Comparison of ENCODE assay signal across 10 cellular contexts in genomic region chr19:19388568-19389555, GRCh38. TPM values are rescaled to one million over a fixed set of nuclear protein-coding genes. Genes with fewer than 3 reads are reported as not detected.
DNase-seq lines count a peak whose midpoint lies in the region; ATAC-seq and TF ChIP-seq lines count a peak whose summit lies in the region.
"Had no signal": no experiment of that assay in that cellular context is flagged by ENCODE, and none has a peak within 500 bp of the region (broad histone marks: within the 10 kb centered on the region; RNA-seq: fewer than 3 reads in every experiment).

No MANE protein-coding gene starts in this region.

- peaks cover 73% of the 10 kb centered on the region for H3K4me1 ChIP-seq in CD8-positive, alpha-beta memory T cell (ENCODE audit: insufficient read depth, low read length)
- H3K4me1 ChIP-seq in endocrine pancreas (ENCODE audit: control insufficient read depth, insufficient read depth, low read length) = no peaks in the 10 kb centered on the region
- H3K4me1 ChIP-seq in osteoblast (ENCODE audit: insufficient read depth, low read length) = peaks cover 30% of the 10 kb centered on the region

- H3K4me1 Mint-ChIP-seq in CD8-positive, alpha-beta memory T cell = peaks cover 54 to 65% (median 62%) of the 10 kb centered on the region in 3 donors

- POLR2A ChIA-PET in CD8-positive, alpha-beta memory T cell (lab: Charles Lee) = interaction anchor here (1.3 to 1.5 kb wide), 3 partner anchors 16 to 18 kb away, joined by 3 to 5 read pairs (median 3); partner anchors contain the start of gene GATAD2A

- H3K9ac ChIP-seq in endocrine pancreas (ENCODE audit: control insufficient read depth, insufficient read depth, low read length) = peak overlapping the region; percentile 21

- peak overlapping the region; percentile 18 for H3K4me2 ChIP-seq in osteoblast (ENCODE audit: insufficient read depth, low read length)

- no peaks in the 10 kb centered on the region for H3K36me3 ChIP-seq in CD8-positive, alpha-beta memory T cell (ENCODE audit: insufficient read depth, low read length)
- H3K36me3 ChIP-seq in endocrine pancreas (ENCODE audit: control insufficient read depth, insufficient read depth, low read length) (no peaks in the 10 kb centered on the region), osteoblast (ENCODE audit: insufficient read depth, low read length) (no peaks in the 10 kb centered on the region)

- H3K27me3 ChIP-seq in CD8-positive, alpha-beta memory T cell (ENCODE audit: insufficient read depth, low read length, poor library complexity, severe bottlenecking) = no peaks in the 10 kb centered on the region
- H3K27me3 ChIP-seq in endocrine pancreas (ENCODE audit: control insufficient read depth, insufficient read depth, low read length) (no peaks in the 10 kb centered on the region), osteoblast (ENCODE audit: insufficient read depth, low read length) (no peaks in the 10 kb centered on the region)

- H3K36me3 Mint-ChIP-seq in CD8-positive, alpha-beta memory T cell = peaks cover 0 to 13% (median 2%) of the 10 kb centered on the region in 3 donors

- peak overlapping the region; percentile 44 for H3K27ac ChIP-seq in CD8-positive, alpha-beta memory T cell (ENCODE audit: low read depth, low read length)
- H3K27ac ChIP-seq in osteoblast (ENCODE audit: low read depth, low read length) = no peak overlapping the region

- no peaks in the 10 kb centered on the region for H3K27me3 Mint-ChIP-seq in CD8-positive, alpha-beta memory T cell

- H3K79me2 ChIP-seq in osteoblast (ENCODE audit: insufficient read depth, low read length) = peaks cover 71% of the 10 kb centered on the region

- peak overlapping the region; percentile 20 for H3K4me3 ChIP-seq in CD8-positive, alpha-beta memory T cell (ENCODE audit: low read length)
- H3K4me3 ChIP-seq in endocrine pancreas (ENCODE audit: control insufficient read depth, insufficient read depth, low read length) (no peak overlapping the region), osteoblast (ENCODE audit: insufficient read depth, low read length) (no peak overlapping the region)

- no peak for TF ChIP-seq CTCF in osteoblast (IDR thresholded peaks at IDR 0.05; ENCODE audit: extremely low read depth, low read depth, low read length)

- no peak for ATAC-seq in HG02973 (IDR thresholded peaks at IDR 0.05; ENCODE audit: unreplicated experiment)
- no peak for ATAC-seq in GM19463 (IDR thresholded peaks at IDR 0.05; ENCODE audit: unreplicated experiment)
- ATAC-seq in GM19035 (IDR thresholded peaks at IDR 0.05; ENCODE audit: unreplicated experiment) = no peak

- no peaks in the 10 kb centered on the region for H3K9me3 ChIP-seq in CD8-positive, alpha-beta memory T cell (ENCODE audit: low read length)
- no peaks in the 10 kb centered on the region for H3K9me3 ChIP-seq in endocrine pancreas (ENCODE audit: control insufficient read depth, low read length)
- no peaks in the 10 kb centered on the region for H3K9me3 ChIP-seq in osteoblast (ENCODE audit: low read depth, low read length)

- peak overlapping the region; percentile 52 for H2AFZ ChIP-seq in osteoblast (ENCODE audit: low read length)

- peak overlapping the region; percentile 57 to 96 (median 94) for H3K27ac Mint-ChIP-seq in CD8-positive, alpha-beta memory T cell

- peak overlapping the region; percentile 90 to 100 (median 95) for H3K4me3 Mint-ChIP-seq in CD8-positive, alpha-beta memory T cell

- peak in 1 of 5 donors; percentile 14 for DNase-seq in CD8-positive, alpha-beta memory T cell
- DNase-seq in OCI-M1 (lab: John Stamatoyannopoulos, UW) (peak; percentile 13), osteoblast (ENCODE audit: insufficient read length, low spot score, missing footprints) (peak; percentile 35), NCI-H82 treated with DMSO at 0.1 percent for 48 hours (lab: John Stamatoyannopoulos, UW; ENCODE audit: unreplicated experiment) (no peak)
- DNase-seq: GF-D8, NCI-H774 had no signal

- CTCF ChIA-PET in CD8-positive, alpha-beta memory T cell (lab: Charles Lee) = interaction anchor here (1.0 to 3.0 kb wide), 5 partner anchors 11 to 102 kb away, joined by 3 to 11 read pairs (median 4); partner anchors contain the start of gene GATAD2A

- no peaks in the 10 kb centered on the region for H4K20me1 ChIP-seq in osteoblast (ENCODE audit: insufficient read depth, low read length)

- no peaks in the 10 kb centered on the region for H3K9me3 Mint-ChIP-seq in CD8-positive, alpha-beta memory T cell

RNA-seq across cellular contexts. Expression of gene GATAD2A, which starts 16.6 kb away (rescaled TPM):
- total RNA-seq in CD8-positive, alpha-beta memory T cell = 100 to 1,000 TPM; 176 to 182 TPM
- 46.9 TPM for polyA plus RNA-seq in CD8-positive, alpha-beta memory T cell
- total RNA-seq in osteoblast = 48.6 and 48.9 TPM in 2 replicates
